Comparison of ENCODE assay signal across 8 cellular contexts in genomic region chr5:151078490-151079262, GRCh38. TPM values are rescaled to one million over a fixed set of nuclear protein-coding genes. Genes with fewer than 3 reads are reported as not detected.
A peak's percentile ranks its signal among the peaks of the same experiment; 100 is the strongest.
DNase-seq lines count a peak whose midpoint lies in the region; ATAC-seq and TF ChIP-seq lines count a peak whose summit lies in the region.

No MANE protein-coding gene starts in this region.

- H3K27me3 ChIP-seq in CD8-positive, alpha-beta T cell (ENCODE audit: insufficient read depth, low read length), result no peaks in the 10 kb centered on the region
- H3K27me3 ChIP-seq in Loucy (ENCODE audit: insufficient read depth, low read length, poor library complexity, severe bottlenecking) (no peaks in the 10 kb centered on the region), GM23248 (replicated peaks; ENCODE audit: insufficient read depth) (no peaks in the 10 kb centered on the region)

- H3K4me3 Mint-ChIP-seq in CD8-positive, alpha-beta T cell, result peak overlapping the region; percentile 93
- peak overlapping the region; percentile 82 to 88 (median 86) for H3K4me3 Mint-ChIP-seq in nephron

- peaks cover 63% of the 10 kb centered on the region for H3K4me1 ChIP-seq in CD8-positive, alpha-beta T cell (ENCODE audit: insufficient read depth, low read length)
- H3K4me1 ChIP-seq in Loucy (ENCODE audit: insufficient read depth, low read length, poor library complexity, severe bottlenecking), result peaks cover 67% of the 10 kb centered on the region
- peaks cover 42% of the 10 kb centered on the region for H3K4me1 ChIP-seq in GM23248 (ENCODE audit: insufficient read depth)

- H3K36me3 ChIP-seq in CD8-positive, alpha-beta T cell (ENCODE audit: insufficient read depth, low read length), result no peaks in the 10 kb centered on the region
- no peaks in the 10 kb centered on the region for H3K36me3 ChIP-seq in Loucy (ENCODE audit: insufficient read depth, low read length)
- no peaks in the 10 kb centered on the region for H3K36me3 ChIP-seq in GM23248 (ENCODE audit: low read depth)

- no peak overlapping the region for H3K27ac ChIP-seq in CD8-positive, alpha-beta T cell (ENCODE audit: low read depth, low read length)
- H3K27ac ChIP-seq in GM23248, result no peak overlapping the region

- H3F3A ChIP-seq in Loucy (ENCODE audit: low read depth) (0 out of 2 replicates have a peak, but pooled peaks cover 3% of the 10 kb centered on the region), GM23248 (ENCODE audit: insufficient read depth) (peaks cover 35% of the 10 kb centered on the region)

- POLR2A ChIA-PET in CD8-positive, alpha-beta T cell (lab: Charles Lee), result interaction anchor here (0.6 to 1.5 kb wide), 2 partner anchors 29 to 37 kb away, joined by 3 to 5 read pairs; no protein-coding TSS in a partner anchor

- H3K9me3 ChIP-seq in CD8-positive, alpha-beta T cell (ENCODE audit: low read length), result no peaks in the 10 kb centered on the region
- H3K9me3 ChIP-seq in Loucy (ENCODE audit: insufficient read depth, low read depth, low read length) (no peaks in the 10 kb centered on the region), GM23248 (ENCODE audit: low read depth) (no peaks in the 10 kb centered on the region)

- H3K27ac Mint-ChIP-seq in CD8-positive, alpha-beta T cell, result peak overlapping the region; percentile 95
- peak overlapping the region; percentile 16 to 81 (median 17) for H3K27ac Mint-ChIP-seq in nephron

- H3K4me2 ChIP-seq in Loucy (ENCODE audit: low read depth, low read length, poor library complexity, severe bottlenecking) (peak overlapping the region; percentile 92), GM23248 (ENCODE audit: unreplicated experiment) (no peak overlapping the region)

- peak in 6 of 7 experiments; percentile 45 to 75 (median 66) for DNase-seq in CD8-positive, alpha-beta T cell
- DNase-seq in activated effector memory CD4-positive, alpha-beta T cell treated with Interleukin-2 at 50 U/mL for 16 hours, result peak; percentile 70
- DNase-seq in HUDEP-2 (lab: John Stamatoyannopoulos, UW; ENCODE audit: unreplicated experiment in 76 of 76) (no peak), GM23248 (no peak), NCI-H524 treated with DMSO at 0.1 percent for 48 hours (lab: John Stamatoyannopoulos, UW) (no peak)

- H3K9me2 ChIP-seq in Loucy (replicated peaks; ENCODE audit: low read depth, low read length), result no peaks in the 10 kb centered on the region
- no peaks in the 10 kb centered on the region for H3K9me2 ChIP-seq in GM23248 (ENCODE audit: insufficient read depth)

- peak overlapping the region; percentile 25 for H3K4me3 ChIP-seq in CD8-positive, alpha-beta T cell (ENCODE audit: low read depth, low read length)
- H3K4me3 ChIP-seq in Loucy (ENCODE audit: low read length, poor library complexity, severe bottlenecking) (peak overlapping the region; percentile 89), GM23248 (no peak overlapping the region)

- H3K27me3 Mint-ChIP-seq in CD8-positive, alpha-beta T cell (ENCODE audit: low read depth), result no peaks in the 10 kb centered on the region
- H3K27me3 Mint-ChIP-seq in nephron (ENCODE audit: low read depth), result no peaks in the 10 kb centered on the region

- peaks cover 56% of the 10 kb centered on the region for H4K20me1 ChIP-seq in Loucy (ENCODE audit: insufficient read depth, low read length, poor library complexity, severe bottlenecking)
- no peaks in the 10 kb centered on the region for H4K20me1 ChIP-seq in GM23248 (ENCODE audit: insufficient read depth)

- no peak overlapping the region for H2AFZ ChIP-seq in Loucy (ENCODE audit: low read length)
- no peak overlapping the region for H2AFZ ChIP-seq in GM23248

- TF ChIP-seq CTCF in CD8-positive, alpha-beta T cell (IDR thresholded peaks at IDR 0.05), result no peak
- TF ChIP-seq CTCF in Loucy (conservative IDR thresholded peaks at IDR 0.05; ENCODE audit: low read length) (no peak), nephron (IDR thresholded peaks at IDR 0.05; ENCODE audit: unreplicated experiment in 3 of 3) (no peak)

- 85 to 91% methylated on average over 15 to 16 of the region's 16 CpGs for WGBS in GM23248 (ENCODE audit: low coverage in 1 of 2, low lambda C conversion rate in 2 of 2, missing lambda C conversion rate in 2 of 2), 2 experiments

- in situ Hi-C loops in GM23248 (cut with MboI), result no loop called here

- intact Hi-C loops in CD8-positive, alpha-beta T cell (cut with DNase I, micrococcal nuclease), result no loop called here

- H3K4me1 Mint-ChIP-seq in CD8-positive, alpha-beta T cell (ENCODE audit: low read depth), result peaks cover 74% of the 10 kb centered on the region
- H3K4me1 Mint-ChIP-seq in nephron, result peaks cover 55% of the 10 kb centered on the region

- H3K9ac ChIP-seq in Loucy (ENCODE audit: low read depth, low read length, poor library complexity, severe bottlenecking), result peak overlapping the region; percentile 52
- no peak overlapping the region for H3K9ac ChIP-seq in GM23248

- peaks cover 86% of the 10 kb centered on the region for H3K79me2 ChIP-seq in Loucy (ENCODE audit: insufficient read depth, low read length)
- H3K79me2 ChIP-seq in GM23248 (ENCODE audit: insufficient read depth), result peaks cover 73% of the 10 kb centered on the region

- peaks cover 44% of the 10 kb centered on the region for H3K36me3 Mint-ChIP-seq in CD8-positive, alpha-beta T cell
- H3K36me3 Mint-ChIP-seq in nephron (ENCODE audit: low read depth), result peaks cover 12% of the 10 kb centered on the region

- H3K9me3 Mint-ChIP-seq in CD8-positive, alpha-beta T cell, result no peaks in the 10 kb centered on the region
- H3K9me3 Mint-ChIP-seq in nephron, result no peaks in the 10 kb centered on the region

- peak; percentile 33 for ATAC-seq in CD8-positive, alpha-beta T cell
- ATAC-seq in GM21390 (IDR thresholded peaks at IDR 0.05; ENCODE audit: unreplicated experiment), result peak; percentile 54

- CTCF ChIA-PET in CD8-positive, alpha-beta T cell (lab: Charles Lee), result interaction anchor here (1.0 to 13.5 kb wide), 3 partner anchors 27 to 85 kb away, joined by 3 to 121 read pairs (median 33); no protein-coding TSS in a partner anchor

RNA-seq across cellular contexts. Expression of gene TNIP1, which starts 2.2 kb away (rescaled TPM):
- total RNA-seq in CD8-positive, alpha-beta T cell, result 100 to 1,000 TPM; 133 to 134 TPM
- total RNA-seq in GM23248 (2014; rRNA removed; shearing (Covaris generic)), result 88.8 and 92.1 TPM in 2 replicates
- polyA plus RNA-seq in GM23248 (2016; fragmentation: Nextera tagmentation; extraction: Ambion mirVana), result 43.1 and 43.2 TPM in 2 replicates

RNA-seq across cellular contexts. Expression of gene GPX3, which starts 58.3 kb away (rescaled TPM):
- not detected for total RNA-seq in CD8-positive, alpha-beta T cell
- total RNA-seq in GM23248 (2014; rRNA removed; shearing (Covaris generic)), result 2.4 and 3.0 TPM in 2 replicates
- polyA plus RNA-seq in GM23248 (2016; fragmentation: Nextera tagmentation; extraction: Ambion mirVana), result 4.2 and 4.4 TPM in 2 replicates

Comparison
In these comparisons a context has a peak if more than half of its experiments do, and no peak if none do; other contexts are left out.
1. DNase-seq: peak in CD8-positive, alpha-beta T cell (6 of 7) and activated effector memory CD4-positive, alpha-beta T cell treated with Interleukin-2 at 50 U/mL for 16 hours (single experiment); none in HUDEP-2 (0 of 76), GM23248 (single experiment) and NCI-H524 treated with DMSO at 0.1 percent for 48 hours (single experiment).